ENCODE assay signal across 8 cellular contexts in genomic region chr1:153532769-153533599, GRCh38. TPM values are rescaled to one million over a fixed set of nuclear protein-coding genes. Genes with fewer than 3 reads are reported as not detected.
DNase-seq lines count a peak whose midpoint lies in the region; ATAC-seq and TF ChIP-seq lines count a peak whose summit lies in the region.

No MANE protein-coding gene starts in this region.

- 5 to 21% methylated on average over 34 of the region's 34 CpGs for WGBS in sigmoid colon, 2 donors

- peak; percentile 64 for TF ChIP-seq CTCF in GM12865 (IDR thresholded peaks at IDR 0.05; ENCODE audit: insufficient read depth, low read depth, low read length, missing control alignments)
- TF ChIP-seq CTCF in WERI-Rb-1 (IDR thresholded peaks at IDR 0.05; ENCODE audit: low read depth, low read length): peak; percentile 96
- TF ChIP-seq CTCF in sigmoid colon (IDR thresholded peaks at IDR 0.05): peak; percentile 86 to 98 (median 92)

- peak in 1 of 2 donors; percentile 42 for TF ChIP-seq POLR2A in sigmoid colon (IDR thresholded peaks at IDR 0.05)

- TF ChIP-seq EP300 in sigmoid colon (IDR thresholded peaks at IDR 0.05): peak in 1 of 4 donors; percentile 23

- DNase-seq in GM12865 (ENCODE audit: low read depth) (peak; percentile 56), NCI-H2107 (lab: John Stamatoyannopoulos, UW) (peak; percentile 96), WERI-Rb-1 (peak; percentile 99), T47D (ENCODE audit: low read depth in 1 of 2, low spot score in 1 of 2) (peak; percentile 86 to 87), sigmoid colon (peak; percentile 96)

- intact Hi-C loops in sigmoid colon (cut with DNase I): loop anchor here (1.0 to 5.0 kb wide), 3 partner anchors 22 to 79 kb away; partner anchors contain the start of gene S100A16

- H3K27ac ChIP-seq in WERI-Rb-1 (peak overlapping the region; percentile 81), sigmoid colon (peak overlapping the region; percentile 98 to 99 (median 99))

- H3K36me3 ChIP-seq in WERI-Rb-1: no peaks in the 10 kb centered on the region
- H3K36me3 ChIP-seq in sigmoid colon: no peaks in the 10 kb centered on the region

- H3K27me3 ChIP-seq in WERI-Rb-1 (ENCODE audit: insufficient read depth, low read depth, severe bottlenecking) (no peaks in the 10 kb centered on the region), sigmoid colon (no peaks in the 10 kb centered on the region)

- H3K4me3 ChIP-seq in GM12865 (ENCODE audit: low read depth, low read length) (no peak overlapping the region), WERI-Rb-1 (ENCODE audit: low read depth, low read length) (peak overlapping the region; percentile 21), iPS-18c (ENCODE audit: insufficient read depth, low read depth, low read length) (peak overlapping the region; percentile 47; the same call in 1 of the 2 replicates), sigmoid colon (peak overlapping the region; percentile 84 to 92 (median 91))

- H3K9me3 ChIP-seq in WERI-Rb-1 (ENCODE audit: severe bottlenecking) (no peaks in the 10 kb centered on the region), iPS-18c (ENCODE audit: control insufficient read depth, insufficient read depth, low read length) (no peaks in the 10 kb centered on the region), sigmoid colon (no peaks in the 10 kb centered on the region)

- ATAC-seq in GM18870 (IDR thresholded peaks at IDR 0.05; ENCODE audit: unreplicated experiment) (no peak), GM21390 (IDR thresholded peaks at IDR 0.05; ENCODE audit: unreplicated experiment) (no peak)

- peaks cover 0 to 44% (median 38%) of the 10 kb centered on the region in 4 donors for H3K4me1 ChIP-seq in sigmoid colon

- in situ Hi-C loops in T47D (cut with HindIII; ENCODE audit: low pct_unique_long_range_greater_than_20kb, low sequenced_read_pairs): no loop called here

RNA-seq across cellular contexts. Expression of gene S100A6, which starts 2.8 kb away (rescaled TPM):
- 1,000 to 10,000 TPM in 1 of 4 donors, 100 to 1,000 TPM in 3; 445 to 1,159 (median 590) TPM for total RNA-seq in sigmoid colon
- 1,000 to 10,000 TPM; 4,079 to 7,223 (median 4,178) TPM for polyA plus RNA-seq in sigmoid colon

RNA-seq across cellular contexts. Expression of gene S100A5, which starts 7.8 kb away (rescaled TPM):
- not detected for total RNA-seq in sigmoid colon
- polyA plus RNA-seq in sigmoid colon: not detected

RNA-seq across cellular contexts. Expression of gene S100A4, which starts 12.6 kb away (rescaled TPM):
- total RNA-seq in sigmoid colon: 100 to 1,000 TPM; 189 to 486 (median 288) TPM
- polyA plus RNA-seq in sigmoid colon: 100 to 1,000 TPM; 304 to 499 (median 336) TPM

RNA-seq across cellular contexts. Expression of gene S100A3, which starts 16.1 kb away (rescaled TPM):
- 1 to 10 TPM; 1.1 to 4.3 (median 2.2) TPM for total RNA-seq in sigmoid colon
- 1 to 10 TPM; 1.4 to 3.9 (median 3.6) TPM for polyA plus RNA-seq in sigmoid colon

RNA-seq across cellular contexts. Expression of gene S100A2, which starts 32.7 kb away (rescaled TPM):
- total RNA-seq in sigmoid colon: 1 to 10 TPM in 1 of 4 donors, under 1 TPM in 1, not detected in 2; 0.68 to 1.8 TPM
- polyA plus RNA-seq in sigmoid colon: 10 to 100 TPM in 1 of 3 donors, 1 to 10 TPM in 2; 1.8 to 16.2 (median 2.3) TPM
